Comparison of ENCODE assay signal across 8 cellular contexts in genomic region chrX:154490414-154491083, GRCh38. TPM values are rescaled to one million over a fixed set of nuclear protein-coding genes. Genes with fewer than 3 reads are reported as not detected.
DNase-seq lines count a peak whose midpoint lies in the region; ATAC-seq and TF ChIP-seq lines count a peak whose summit lies in the region.

SLC10A3 (minus strand) TSS chrX:154490629; CDS start chrX:154488940, 1,689 bp downstream.

- H3K9me3 Mint-ChIP-seq in activated CD4-positive, alpha-beta T cell treated with anti-CD3 and anti-CD28 coated beads, Interleukin-2, amount 10 ng/mL, durations not matched to agents 24 days and 14 days = no peaks in the 10 kb centered on the region

- peaks cover 18 to 44% (median 29%) of the 10 kb centered on the region in 11 experiments for H3K27me3 ChIP-seq in BLaER1 treated with 17β-estradiol and CSF1 and Interleukin-3, amounts not matched to agents 10 nM and 100 nM
- no peaks in the 10 kb centered on the region for H3K27me3 ChIP-seq in colonic mucosa

- peaks cover 20 to 39% (median 31%) of the 10 kb centered on the region in 10 experiments; a peak in 19 of 20 replicates for H3K4me1 ChIP-seq in BLaER1 treated with 17β-estradiol and CSF1 and Interleukin-3, amounts not matched to agents 10 nM and 100 nM
- no peaks in the 10 kb centered on the region for H3K4me1 ChIP-seq in colonic mucosa

- H3K36me3 Mint-ChIP-seq in activated CD4-positive, alpha-beta T cell treated with anti-CD3 and anti-CD28 coated beads, Interleukin-2, amount 10 ng/mL, durations not matched to agents 24 days and 14 days (ENCODE audit: low read depth) = no peaks in the 10 kb centered on the region

- ATAC-seq in GM19351 (IDR thresholded peaks at IDR 0.05; ENCODE audit: unreplicated experiment) = peak; percentile 71
- peak; percentile 67 for ATAC-seq in HG03520 (IDR thresholded peaks at IDR 0.05; ENCODE audit: unreplicated experiment)

- H3K9ac ChIP-seq in BLaER1 treated with 17β-estradiol and CSF1 and Interleukin-3, amounts not matched to agents 10 nM and 100 nM = peak within 1 kb of the TSS; percentile 76 to 88 (median 84)
- peak within 1 kb of the TSS; percentile 73 to 74 for H3K9ac ChIP-seq in colonic mucosa (ENCODE audit: low read depth in 2 of 2, low read length in 2 of 2)

- H3K27ac Mint-ChIP-seq in activated CD4-positive, alpha-beta T cell treated with anti-CD3 and anti-CD28 coated beads, Interleukin-2, amount 10 ng/mL, durations not matched to agents 24 days and 14 days = peak within 1 kb of the TSS; percentile 92

- H3K27me3 Mint-ChIP-seq in activated CD4-positive, alpha-beta T cell treated with anti-CD3 and anti-CD28 coated beads, Interleukin-2, amount 10 ng/mL, durations not matched to agents 24 days and 14 days = no peaks in the 10 kb centered on the region

- TF ChIP-seq CTCF in colonic mucosa (IDR thresholded peaks at IDR 0.05) = no peak

- H3K4me3 ChIP-seq in BLaER1 treated with 17β-estradiol and CSF1 and Interleukin-3, amounts not matched to agents 10 nM and 100 nM = peak within 1 kb of the TSS; percentile 70 to 81 (median 74)
- peak within 1 kb of the TSS; percentile 54 for H3K4me3 ChIP-seq in colonic mucosa

- DNase-seq in NCI-H526 treated with DMSO at 0.1 percent for 48 hours (lab: John Stamatoyannopoulos, UW) (peak; percentile 91), colonic mucosa (peak; percentile 91), kidney tubule cell (ENCODE audit: low spot score) (peak; percentile 94)
- DNase-seq in activated CD4-positive, alpha-beta T cell treated with anti-CD3 and anti-CD28 coated beads, Interleukin-2, amount 10 ng/mL, durations not matched to agents 24 days and 14 days = peak; percentile 96
- peak; percentile 66 to 76 for DNase-seq in stimulated activated CD4-positive, alpha-beta T cell treated with anti-CD3 and anti-CD28 coated beads, Interleukin-1b, Interleukin-23, amount 100 ng/mL, for 1 hour (ENCODE audit: low read depth in 2 of 2)

- H3K27ac ChIP-seq in BLaER1 treated with 17β-estradiol and CSF1 and Interleukin-3, amounts not matched to agents 10 nM and 100 nM = peak within 1 kb of the TSS; percentile 74 to 85 (median 77)
- peak within 1 kb of the TSS; percentile 94 for H3K27ac ChIP-seq in colonic mucosa

- H3K36me3 ChIP-seq in BLaER1 treated with 17β-estradiol and CSF1 and Interleukin-3, amounts not matched to agents 10 nM and 100 nM = peaks cover 0 to 11% (median 0%) of the 10 kb centered on the region in 11 experiments; a peak in 4 of 22 replicates
- H3K36me3 ChIP-seq in colonic mucosa = no peaks in the 10 kb centered on the region

- H3K4me3 Mint-ChIP-seq in activated CD4-positive, alpha-beta T cell treated with anti-CD3 and anti-CD28 coated beads, Interleukin-2, amount 10 ng/mL, durations not matched to agents 24 days and 14 days = peak within 1 kb of the TSS; percentile 91

- intact Hi-C loops in activated CD4-positive, alpha-beta T cell treated with anti-CD3 and anti-CD28 coated beads, Interleukin-2, amount 10 ng/mL, durations not matched to agents 24 days and 14 days (cut with micrococcal nuclease) = loop anchor here (1.0 to 5.0 kb wide), 4 partner anchors 11 to 53 kb away; partner anchors contain the start of genes FAM3A, GDI1 and LAGE3
- intact Hi-C loops in colonic mucosa (cut with DNase I) = no loop called here

- peak within 1 kb of the TSS; percentile 77 to 89 (median 84) for H3K4me2 ChIP-seq in BLaER1 treated with 17β-estradiol and CSF1 and Interleukin-3, amounts not matched to agents 10 nM and 100 nM

- H4K20me1 ChIP-seq in BLaER1 treated with 17β-estradiol and CSF1 and Interleukin-3, amounts not matched to agents 10 nM and 100 nM = peaks cover 0 to 21% (median under 1%) of the 10 kb centered on the region in 11 experiments; a peak in 5 of 22 replicates

- peaks cover 0 to 56% (median 31%) of the 10 kb centered on the region in 11 experiments; a peak in 15 of 22 replicates for H3K9me3 ChIP-seq in BLaER1 treated with 17β-estradiol and CSF1 and Interleukin-3, amounts not matched to agents 10 nM and 100 nM (replicated peaks in 1 of 11)
- H3K9me3 ChIP-seq in colonic mucosa = no peaks in the 10 kb centered on the region

- peaks cover 12% of the 10 kb centered on the region for H3K4me1 Mint-ChIP-seq in activated CD4-positive, alpha-beta T cell treated with anti-CD3 and anti-CD28 coated beads, Interleukin-2, amount 10 ng/mL, durations not matched to agents 24 days and 14 days

RNA-seq across cellular contexts. Expression of gene SLC10A3, which starts in this region (rescaled TPM):
- total RNA-seq in activated CD4-positive, alpha-beta T cell treated with anti-CD3 and anti-CD28 coated beads, Interleukin-2, amount 10 ng/mL, durations not matched to agents 24 days and 14 days = 18.2 and 20.8 TPM in 2 replicates
- 10 to 100 TPM; 23.0 to 24.5 TPM for total RNA-seq in colonic mucosa

Comparison
In these comparisons a context has a peak if more than half of its experiments do, and no peak if none do; other contexts are left out.
1. Peak in every context shown above with its lines: DNase-seq, ATAC-seq, H3K4me3 ChIP-seq and H3K27ac ChIP-seq.